In genomic region chr17:27327397-27327796, GRCh38 we compare ENCODE assay signal across 28 cellular contexts.
"Had no signal": no experiment of that assay in that cellular context is flagged by ENCODE, and none has a peak within 500 bp of the region (broad histone marks: within the 10 kb centered on the region; RNA-seq: fewer than 3 reads in every experiment).

No MANE protein-coding gene starts in this region.

- DNase-seq: activated CD4-positive, alpha-beta T cell treated with anti-CD3 and anti-CD28 coated beads for 1 hour; activated CD4-positive, alpha-beta T cell treated with anti-CD3 and anti-CD28 coated beads for 48 hours; activated CD4-positive, CD25-positive, alpha-beta regulatory T cell; activated gamma-delta T cell; activated naive CD4-positive, alpha-beta T cell treated with Interleukin-2 at 50 U/mL for 16 hours; activated naive CD8-positive, alpha-beta T cell treated with anti-CD3 and anti-CD28 coated beads, Interleukin-2, amount 10 ng/mL, durations not matched to agents 7 days and 5 days; activated T-cell treated with anti-CD3 and anti-CD28 coated beads, Interleukin-2, amount 50 U/mL, for 24 hours; amygdala; MM.1S; MV-4-11; NCI-H1092; NCI-H1417; NCI-H146; NCI-H187 treated with DMSO at 0.1 percent for 48 hours; NCI-H2081; NCI-H345; NCI-H524 treated with DMSO at 0.1 percent for 48 hours; SHP77; SJCRH30; T1000; WERI-Rb-1 had no signal

- ATAC-seq: Panc1 had no signal

- H3K27ac ChIP-seq: ascending aorta, breast epithelium, SJCRH30, SK-N-MC, WERI-Rb-1 had no signal

- H3K4me3 Mint-ChIP-seq: activated CD4-positive, alpha-beta memory T cell treated with anti-CD3 and anti-CD28 coated beads, Interleukin-2, amount 10 ng/mL, durations not matched to agents 7 days and 5 days; activated naive CD4-positive, alpha-beta T cell treated with anti-CD3 and anti-CD28 coated beads, Interleukin-2, amount 50 U/mL, for 24 hours; activated naive CD8-positive, alpha-beta T cell treated with anti-CD3 and anti-CD28 coated beads, Interleukin-2, amount 10 ng/mL, durations not matched to agents 7 days and 5 days; activated T-cell treated with anti-CD3 and anti-CD28 coated beads, Interleukin-2, amount 50 U/mL, for 24 hours had no signal

- H3K36me3 Mint-ChIP-seq: activated naive CD4-positive, alpha-beta T cell treated with anti-CD3 and anti-CD28 coated beads, Interleukin-2, amount 50 U/mL, for 24 hours; activated naive CD8-positive, alpha-beta T cell treated with anti-CD3 and anti-CD28 coated beads, Interleukin-2, amount 10 ng/mL, durations not matched to agents 7 days and 5 days had no signal

- H3K27me3 ChIP-seq: ascending aorta, breast epithelium, SJCRH30 had no signal

- H3K4me3 ChIP-seq: ascending aorta, breast epithelium, SJCRH30, SK-N-MC had no signal

- H3K9me3 ChIP-seq: ascending aorta, breast epithelium, SJCRH30 had no signal

- H3K36me3 ChIP-seq: ascending aorta, breast epithelium, SJCRH30, WERI-Rb-1 had no signal

- H3K27ac Mint-ChIP-seq: activated CD4-positive, alpha-beta memory T cell treated with anti-CD3 and anti-CD28 coated beads, Interleukin-2, amount 10 ng/mL, durations not matched to agents 7 days and 5 days; activated naive CD4-positive, alpha-beta T cell treated with anti-CD3 and anti-CD28 coated beads, Interleukin-2, amount 50 U/mL, for 24 hours; activated naive CD8-positive, alpha-beta T cell treated with anti-CD3 and anti-CD28 coated beads, Interleukin-2, amount 10 ng/mL, durations not matched to agents 7 days and 5 days; activated T-cell treated with anti-CD3 and anti-CD28 coated beads, Interleukin-2, amount 50 U/mL, for 24 hours; activated T-helper 2 cell treated with anti-CD3 and anti-CD28 coated beads, Interferon-gamma antibody, Interleukin-2, Interleukin-4, amounts not matched to agents 10 μg/mL and 5 μg/mL and 100 μg/mL, durations not matched to agents 14 hours and 24 hours and 36 hours had no signal

- H3K9me3 Mint-ChIP-seq: activated CD4-positive, alpha-beta memory T cell treated with anti-CD3 and anti-CD28 coated beads, Interleukin-2, amount 10 ng/mL, durations not matched to agents 7 days and 5 days; activated naive CD4-positive, alpha-beta T cell treated with anti-CD3 and anti-CD28 coated beads, Interleukin-2, amount 50 U/mL, for 24 hours; activated naive CD8-positive, alpha-beta T cell treated with anti-CD3 and anti-CD28 coated beads, Interleukin-2, amount 10 ng/mL, durations not matched to agents 7 days and 5 days; activated T-cell treated with anti-CD3 and anti-CD28 coated beads, Interleukin-2, amount 50 U/mL, for 24 hours; activated T-helper 2 cell treated with anti-CD3 and anti-CD28 coated beads, Interferon-gamma antibody, Interleukin-2, Interleukin-4, amounts not matched to agents 10 μg/mL and 5 μg/mL and 100 μg/mL, durations not matched to agents 14 hours and 24 hours and 36 hours had no signal

- H3K27me3 Mint-ChIP-seq: activated CD4-positive, alpha-beta memory T cell treated with anti-CD3 and anti-CD28 coated beads, Interleukin-2, amount 10 ng/mL, durations not matched to agents 7 days and 5 days; activated naive CD4-positive, alpha-beta T cell treated with anti-CD3 and anti-CD28 coated beads, Interleukin-2, amount 50 U/mL, for 24 hours; activated naive CD8-positive, alpha-beta T cell treated with anti-CD3 and anti-CD28 coated beads, Interleukin-2, amount 10 ng/mL, durations not matched to agents 7 days and 5 days; activated T-cell treated with anti-CD3 and anti-CD28 coated beads, Interleukin-2, amount 50 U/mL, for 24 hours had no signal
